ENCODE assay signal across 28 cellular contexts in genomic region chr4:77037736-77038135, GRCh38.
"Had no signal": no experiment of that assay in that cellular context is flagged by ENCODE, and none has a peak within 500 bp of the region (broad histone marks: within the 10 kb centered on the region; RNA-seq: fewer than 3 reads in every experiment).

No MANE protein-coding gene starts in this region.

- H3K36me3 ChIP-seq: neural progenitor cell had no signal

- H3K4me2 ChIP-seq: hepatocyte, neural progenitor cell had no signal

- H2AFZ ChIP-seq: hepatocyte, neural progenitor cell had no signal

- DNase-seq: activated CD4-positive, alpha-beta T cell treated with anti-CD3 and anti-CD28 coated beads for 4 hours; activated CD4-positive, alpha-beta T cell treated with anti-CD3 and anti-CD28 coated beads, Interleukin-2, amount 50 U/mL, for 4 hours; activated naive CD4-positive, alpha-beta T cell; activated T-cell treated with anti-CD3 and anti-CD28 coated beads for 4 hours; activated T-cell treated with anti-CD3 and anti-CD28 coated beads, Interleukin-2, amount 50 U/mL, for 72 hours; anterior cingulate cortex; body of pancreas; caudate nucleus; endodermal cell; foreskin melanocyte; kidney; left colon; mammary epithelial cell; naive thymus-derived CD4-positive, alpha-beta T cell; occipital lobe; posterior cingulate gyrus; right cardiac atrium; stimulated activated CD4-positive, alpha-beta T cell treated with anti-CD3 and anti-CD28 coated beads, Interleukin-12 subunit alpha, Interleukin-12 subunit beta, amount 100 ng/mL, for 4 hours; stimulated activated CD4-positive, alpha-beta T cell treated with anti-CD3 and anti-CD28 coated beads, Interleukin-4, amount 100 ng/mL, for 1 hour; stimulated activated naive CD8-positive, alpha-beta T cell treated with anti-CD3 and anti-CD28 coated beads, Interleukin-15, Interleukin-2, amounts not matched to agents 100 U/mL and 50 U/mL, for 24 hours; trophoblast cell had no signal

- H3K4me3 ChIP-seq: body of pancreas, hepatocyte, neural progenitor cell, skin epidermis, thoracic aorta had no signal

- H3K9me3 ChIP-seq: body of pancreas, thoracic aorta had no signal

- H3K27me3 ChIP-seq: body of pancreas, hepatocyte, neural progenitor cell had no signal

- H3K79me2 ChIP-seq: hepatocyte had no signal

- H3K9ac ChIP-seq: neural progenitor cell had no signal

- H3K27ac ChIP-seq: body of pancreas, hepatocyte, neural progenitor cell, skin epidermis, thoracic aorta, VCaP had no signal

- H3K4me1 ChIP-seq: body of pancreas, neural progenitor cell had no signal

- ATAC-seq: activated naive CD4-positive, alpha-beta T cell treated with anti-CD3 and anti-CD28 coated beads, Interleukin-2, amount 50 U/mL, for 72 hours; activated T-cell treated with anti-CD3 and anti-CD28 coated beads, Interleukin-2, amount 50 U/mL, for 72 hours; body of pancreas; esophagus mucosa; left colon; naive thymus-derived CD4-positive, alpha-beta T cell; right cardiac atrium; stimulated activated naive CD8-positive, alpha-beta T cell treated with anti-CD3 and anti-CD28 coated beads, Interleukin-15, Interleukin-2, amounts not matched to agents 100 U/mL and 50 U/mL, for 24 hours had no signal
